In genomic region chrX:140064993-140065392, GRCh38 we compare ENCODE assay signal across 33 cellular contexts.
"Had no signal": no experiment of that assay in that cellular context is flagged by ENCODE, and none has a peak within 500 bp of the region (broad histone marks: within the 10 kb centered on the region; RNA-seq: fewer than 3 reads in every experiment).

No MANE protein-coding gene starts in this region.

- H3K4me1 Mint-ChIP-seq: activated B cell treated with CpG ODN at 0.5 μM for 24 hours; activated CD4-positive, alpha-beta memory T cell treated with anti-CD3 and anti-CD28 coated beads, Interleukin-2, amount 10 ng/mL, durations not matched to agents 7 days and 5 days; activated CD8-positive, alpha-beta memory T cell treated with anti-CD3 and anti-CD28 coated beads, Interleukin-2, amount 10 ng/mL, durations not matched to agents 7 days and 5 days; activated naive CD4-positive, alpha-beta T cell treated with anti-CD3 and anti-CD28 coated beads, Interleukin-2, amount 10 ng/mL, durations not matched to agents 7 days and 5 days; activated naive CD8-positive, alpha-beta T cell treated with anti-CD3 and anti-CD28 coated beads, Interleukin-2, amount 50 U/mL, for 24 hours had no signal

- H3K9me3 ChIP-seq: MG63, Peyer's patch had no signal

- H3K27ac Mint-ChIP-seq: activated B cell treated with CpG ODN at 0.5 μM for 24 hours; activated CD4-positive, alpha-beta memory T cell treated with anti-CD3 and anti-CD28 coated beads, Interleukin-2, amount 10 ng/mL, durations not matched to agents 7 days and 5 days; activated CD8-positive, alpha-beta memory T cell treated with anti-CD3 and anti-CD28 coated beads, Interleukin-2, amount 10 ng/mL, durations not matched to agents 7 days and 5 days; activated naive CD4-positive, alpha-beta T cell treated with anti-CD3 and anti-CD28 coated beads, Interleukin-2, amount 10 ng/mL, durations not matched to agents 7 days and 5 days; activated naive CD8-positive, alpha-beta T cell; activated naive CD8-positive, alpha-beta T cell treated with anti-CD3 and anti-CD28 coated beads, Interleukin-2, amount 50 U/mL, for 24 hours had no signal

- DNase-seq: activated B cell treated with CpG ODN at 0.5 μM for 24 hours; activated CD4-positive, alpha-beta memory T cell treated with anti-CD3 and anti-CD28 coated beads, Interleukin-2, amount 10 ng/mL, durations not matched to agents 7 days and 5 days; activated CD4-positive, alpha-beta T cell treated with anti-CD3 and anti-CD28 coated beads for 4 hours; activated CD4-positive, CD25-positive, alpha-beta regulatory T cell treated with anti-CD3 and anti-CD28 coated beads, Interleukin-2, amount 50 U/mL, for 72 hours; activated CD8-positive, alpha-beta memory T cell treated with anti-CD3 and anti-CD28 coated beads for 24 hours; activated CD8-positive, alpha-beta memory T cell treated with anti-CD3 and anti-CD28 coated beads, Interleukin-2, amount 10 ng/mL, durations not matched to agents 7 days and 5 days; activated CD8-positive, alpha-beta memory T cell treated with anti-CD3 and anti-CD28 coated beads, Interleukin-2, amount 50 U/mL, for 48 hours; activated effector memory CD4-positive, alpha-beta T cell treated with Interleukin-2 at 50 U/mL for 16 hours; activated naive CD4-positive, alpha-beta T cell treated with anti-CD3 and anti-CD28 coated beads, Interleukin-2, amount 10 ng/mL, durations not matched to agents 7 days and 5 days; activated naive CD8-positive, alpha-beta T cell treated with anti-CD3 and anti-CD28 coated beads, Interleukin-2, amount 50 U/mL, for 24 hours; activated T-cell treated with anti-CD3 and anti-CD28 coated beads, Interleukin-2, amount 50 U/mL, for 48 hours; anterior cingulate cortex; brain microvascular endothelial cell; Karpas-422; KBM-7; MG63; NCI-H1092; NCI-H1436 treated with DMSO at 0.1 percent for 48 hours; NCI-H1694 treated with DMSO at 0.1 percent for 48 hours; NCI-H2029; NCI-H345; NCI-H524 treated with DMSO at 0.1 percent for 48 hours; PC-3; Peyer's patch; RPMI8226; SHP77 treated with DMSO at 0.1 percent for 48 hours; SW 1271; T-helper 1 cell; T-helper 2 cell; T-helper 9 cell had no signal

- ATAC-seq: activated CD8-positive, alpha-beta memory T cell treated with anti-CD3 and anti-CD28 coated beads, Interleukin-2, amount 10 ng/mL, durations not matched to agents 7 days and 5 days; activated naive CD8-positive, alpha-beta T cell treated with anti-CD3 and anti-CD28 coated beads, Interleukin-2, amount 50 U/mL, for 24 hours; PC-3; SK-N-SH treated with all-trans-retinoic acid at 6 μM for 48 hours had no signal

- H3K4me3 ChIP-seq: MG63, Peyer's patch had no signal

- H3K36me3 ChIP-seq: brain microvascular endothelial cell, MG63, Peyer's patch had no signal

- H3K9me3 Mint-ChIP-seq: activated B cell treated with CpG ODN at 0.5 μM for 24 hours; activated CD4-positive, alpha-beta memory T cell treated with anti-CD3 and anti-CD28 coated beads, Interleukin-2, amount 10 ng/mL, durations not matched to agents 7 days and 5 days; activated naive CD4-positive, alpha-beta T cell treated with anti-CD3 and anti-CD28 coated beads, Interleukin-2, amount 10 ng/mL, durations not matched to agents 7 days and 5 days; activated naive CD8-positive, alpha-beta T cell treated with anti-CD3 and anti-CD28 coated beads, Interleukin-2, amount 50 U/mL, for 24 hours had no signal

- H3K27me3 ChIP-seq: brain microvascular endothelial cell, MG63, Peyer's patch had no signal

- H3K27me3 Mint-ChIP-seq: activated B cell treated with CpG ODN at 0.5 μM for 24 hours; activated CD4-positive, alpha-beta memory T cell treated with anti-CD3 and anti-CD28 coated beads, Interleukin-2, amount 10 ng/mL, durations not matched to agents 7 days and 5 days; activated CD8-positive, alpha-beta memory T cell treated with anti-CD3 and anti-CD28 coated beads, Interleukin-2, amount 10 ng/mL, durations not matched to agents 7 days and 5 days; activated naive CD4-positive, alpha-beta T cell treated with anti-CD3 and anti-CD28 coated beads, Interleukin-2, amount 10 ng/mL, durations not matched to agents 7 days and 5 days; activated naive CD8-positive, alpha-beta T cell; activated naive CD8-positive, alpha-beta T cell treated with anti-CD3 and anti-CD28 coated beads, Interleukin-2, amount 50 U/mL, for 24 hours had no signal

- H3K36me3 Mint-ChIP-seq: activated CD8-positive, alpha-beta memory T cell treated with anti-CD3 and anti-CD28 coated beads, Interleukin-2, amount 10 ng/mL, durations not matched to agents 7 days and 5 days; activated naive CD4-positive, alpha-beta T cell treated with anti-CD3 and anti-CD28 coated beads, Interleukin-2, amount 10 ng/mL, durations not matched to agents 7 days and 5 days; activated naive CD8-positive, alpha-beta T cell had no signal

- H3K27ac ChIP-seq: brain microvascular endothelial cell, Peyer's patch, VCaP had no signal

- H3K4me3 Mint-ChIP-seq: activated B cell treated with CpG ODN at 0.5 μM for 24 hours; activated CD4-positive, alpha-beta memory T cell treated with anti-CD3 and anti-CD28 coated beads, Interleukin-2, amount 10 ng/mL, durations not matched to agents 7 days and 5 days; activated CD8-positive, alpha-beta memory T cell treated with anti-CD3 and anti-CD28 coated beads, Interleukin-2, amount 10 ng/mL, durations not matched to agents 7 days and 5 days; activated naive CD4-positive, alpha-beta T cell treated with anti-CD3 and anti-CD28 coated beads, Interleukin-2, amount 10 ng/mL, durations not matched to agents 7 days and 5 days; activated naive CD8-positive, alpha-beta T cell; activated naive CD8-positive, alpha-beta T cell treated with anti-CD3 and anti-CD28 coated beads, Interleukin-2, amount 50 U/mL, for 24 hours had no signal

- H3K4me1 ChIP-seq: Peyer's patch had no signal
